In the genomic region with DNA sequence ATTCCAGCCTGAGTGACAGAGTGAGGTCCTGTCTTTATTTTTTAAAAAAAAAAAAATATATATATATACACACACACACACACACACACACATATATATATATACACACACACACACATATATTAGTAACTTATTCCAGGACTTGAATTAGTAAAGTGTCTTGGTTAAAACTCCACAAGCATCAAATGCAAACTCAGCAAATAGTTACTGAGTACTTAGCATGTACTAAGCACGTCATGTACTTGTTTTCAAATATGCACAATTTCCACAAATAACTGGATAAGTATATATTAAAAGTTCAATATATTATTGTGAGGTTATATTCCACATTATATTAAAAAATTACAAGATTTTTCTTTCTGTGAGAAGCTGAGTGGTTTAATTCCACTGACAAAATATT, we compare ENCODE assay signal across 17 cellular contexts.
DNase-seq lines count a peak whose midpoint lies in the region; ATAC-seq, FAIRE-seq and TF ChIP-seq lines count a peak whose summit lies in the region.
"Had no signal": no experiment of that assay in that cellular context is flagged by ENCODE, and none has a peak within 500 bp of the region (broad histone marks: within the 10 kb centered on the region; RNA-seq: fewer than 3 reads in every experiment).

No MANE protein-coding gene starts in this region.

- H3K4me3 Mint-ChIP-seq in activated CD8-positive, alpha-beta T cell treated with anti-CD3 and anti-CD28 coated beads for 36 hours: no peak overlapping the region
- no peak overlapping the region for H3K4me3 Mint-ChIP-seq in activated CD8-positive, alpha-beta T cell treated with anti-CD3 and anti-CD28 coated beads, Interleukin-2, amount 10 ng/mL, durations not matched to agents 7 days and 5 days
- H3K4me3 Mint-ChIP-seq: CD14-positive monocyte had no signal

- no peak for TF ChIP-seq POLR2A in H1 (IDR thresholded peaks at IDR 0.05; ENCODE audit: control extremely low read depth in 1 of 2, low read depth in 2 of 2, low read length in 2 of 2)

- H3K27ac ChIP-seq in Karpas-422 (ENCODE audit: low read length) (peak overlapping the region; percentile 57; the same call in 1 of the 2 replicates), H1 (ENCODE audit: low read depth, low read length) (no peak overlapping the region)
- H3K27ac ChIP-seq: 22Rv1, BLaER1 had no signal

- no peaks in the 10 kb centered on the region for H3K9me3 Mint-ChIP-seq in activated CD8-positive, alpha-beta T cell treated with anti-CD3 and anti-CD28 coated beads for 36 hours
- H3K9me3 Mint-ChIP-seq in activated CD8-positive, alpha-beta T cell treated with anti-CD3 and anti-CD28 coated beads, Interleukin-2, amount 10 ng/mL, durations not matched to agents 7 days and 5 days (ENCODE audit: insufficient read depth): no peaks in the 10 kb centered on the region
- H3K9me3 Mint-ChIP-seq: CD14-positive monocyte; CD8-positive, alpha-beta T cell had no signal

- H3K9me3 ChIP-seq in Karpas-422 (ENCODE audit: low read length) (no peaks in the 10 kb centered on the region), H1 (ENCODE audit: insufficient read depth in 2 of 2, low read depth in 1 of 2, low read length in 1 of 2) (no peaks in the 10 kb centered on the region)
- H3K9me3 ChIP-seq: BLaER1, HAP-1 had no signal

- 95% methylated on average over 1 of the region's 1 CpG; no CpG with 5 or more reads in 1 of the 2 experiments for WGBS in H1 (ENCODE audit: extremely low coverage in 1 of 2, insufficient coverage in 1 of 2, insufficient read length in 1 of 2, insufficient replicate concordance in 2 of 2, low coverage in 1 of 2, low lambda C conversion rate in 2 of 2, missing lambda C conversion rate in 1 of 2), 2 experiments

- H3K36me3 ChIP-seq in Karpas-422 (ENCODE audit: insufficient read depth, low read length): peaks cover 4% of the 10 kb centered on the region; the same call in 1 of the 2 replicates
- H3K36me3 ChIP-seq in H1 (ENCODE audit: control insufficient read depth in 2 of 4, insufficient read depth in 4 of 4, low read length in 3 of 4): no peaks in the 10 kb centered on the region
- H3K36me3 ChIP-seq: BLaER1, HAP-1 had no signal

- H2BK5ac ChIP-seq in H1 (ENCODE audit: low read depth, low read length): no peak overlapping the region

- H3K79me2 ChIP-seq in Karpas-422 (ENCODE audit: low read length) (peaks cover 40% of the 10 kb centered on the region), H1 (ENCODE audit: control insufficient read depth in 1 of 2, insufficient read depth in 2 of 2, low read length in 2 of 2) (no peaks in the 10 kb centered on the region)

- no peak for DNase-seq in activated CD8-positive, alpha-beta T cell treated with anti-CD3 and anti-CD28 coated beads for 36 hours
- DNase-seq in activated CD8-positive, alpha-beta T cell treated with anti-CD3 and anti-CD28 coated beads, Interleukin-2, amount 10 ng/mL, durations not matched to agents 7 days and 5 days: no peak
- DNase-seq in Karpas-422 (no peak), H1 (ENCODE audit: low read depth in 1 of 2, low spot score in 2 of 2) (no peak), NCI-H82 (lab: John Stamatoyannopoulos, UW) (no peak), anterior cingulate cortex (lab: John Stamatoyannopoulos, UW) (no peak)
- DNase-seq: CD8-positive, alpha-beta T cell; DMS 273 treated with DMSO at 0.1 percent for 48 hours; DMS53; DND-41; EL had no signal

- intact Hi-C loops in activated CD8-positive, alpha-beta T cell treated with anti-CD3 and anti-CD28 coated beads for 36 hours (cut with micrococcal nuclease): no loop called here

- no peak overlapping the region for H2AK5ac ChIP-seq in H1 (ENCODE audit: low read depth, low read length)

- H3K23ac ChIP-seq in H1 (ENCODE audit: insufficient read length): no peak overlapping the region

- no peaks in the 10 kb centered on the region for H3K27me3 Mint-ChIP-seq in activated CD8-positive, alpha-beta T cell treated with anti-CD3 and anti-CD28 coated beads for 36 hours
- H3K27me3 Mint-ChIP-seq in activated CD8-positive, alpha-beta T cell treated with anti-CD3 and anti-CD28 coated beads, Interleukin-2, amount 10 ng/mL, durations not matched to agents 7 days and 5 days (ENCODE audit: low read depth): no peaks in the 10 kb centered on the region

- ATAC-seq in activated CD8-positive, alpha-beta T cell treated with anti-CD3 and anti-CD28 coated beads for 36 hours: no peak
- ATAC-seq in activated CD8-positive, alpha-beta T cell treated with anti-CD3 and anti-CD28 coated beads, Interleukin-2, amount 10 ng/mL, durations not matched to agents 7 days and 5 days: no peak

- H4K20me1 ChIP-seq in Karpas-422 (ENCODE audit: insufficient read depth, low read depth, low read length) (no peaks in the 10 kb centered on the region), H1 (replicated peaks in 1 of 2; ENCODE audit: control insufficient read depth in 1 of 2, insufficient read depth in 2 of 2, low read length in 2 of 2) (no peaks in the 10 kb centered on the region)
- H4K20me1 ChIP-seq: BLaER1 had no signal

- no peak overlapping the region for H2BK120ac ChIP-seq in H1 (replicated peaks; ENCODE audit: low read depth, low read length)

- H4K91ac ChIP-seq in H1 (replicated peaks; ENCODE audit: insufficient read length, low read length): no peak overlapping the region

- no peaks in the 10 kb centered on the region for H3K79me1 ChIP-seq in H1 (ENCODE audit: low read depth, low read length)

- H2AFZ ChIP-seq in Karpas-422 (ENCODE audit: low read length): no peak overlapping the region
- H2AFZ ChIP-seq in H1 (ENCODE audit: low read length): no peak overlapping the region

- peaks cover 56% of the 10 kb centered on the region for H3K4me1 ChIP-seq in Karpas-422 (ENCODE audit: low read length)
- no peaks in the 10 kb centered on the region; a peak in 1 of 7 replicates for H3K4me1 ChIP-seq in H1 (replicated peaks in 1 of 4; ENCODE audit: control insufficient read depth in 3 of 4, insufficient read depth in 4 of 4, low read length in 3 of 4)
- H3K4me1 ChIP-seq: BLaER1, HAP-1 had no signal

- no peaks in the 10 kb centered on the region for H3K9me2 ChIP-seq in Karpas-422 (replicated peaks; ENCODE audit: insufficient read depth, low read length)

- POLR2A ChIA-PET in activated CD8-positive, alpha-beta T cell treated with anti-CD3 and anti-CD28 coated beads for 36 hours (lab: Charles Lee): interaction anchor here (0.9 to 1.5 kb wide), 5 partner anchors 13 to 71 kb away, joined by 3 to 5 read pairs (median 3); no protein-coding TSS in a partner anchor
- POLR2A ChIA-PET in activated CD8-positive, alpha-beta T cell treated with anti-CD3 and anti-CD28 coated beads, Interleukin-2, amount 10 ng/mL, durations not matched to agents 7 days and 5 days (lab: Charles Lee): interaction anchor here (1.0 kb wide), 1 partner anchor 19 kb away, joined by 4 read pairs; no protein-coding TSS in a partner anchor
- POLR2A ChIA-PET in H1 (lab: Charles Lee; ENCODE audit: partially characterized antibody): no interaction called here

- CTCF ChIA-PET in activated CD8-positive, alpha-beta T cell treated with anti-CD3 and anti-CD28 coated beads for 36 hours (lab: Charles Lee): interaction anchor here (0.6 to 1.2 kb wide), 2 partner anchors 14 to 16 kb away, joined by 3 read pairs; no protein-coding TSS in a partner anchor
- CTCF ChIA-PET in activated CD8-positive, alpha-beta T cell treated with anti-CD3 and anti-CD28 coated beads, Interleukin-2, amount 10 ng/mL, durations not matched to agents 7 days and 5 days (lab: Charles Lee): interaction anchor here (1.3 to 1.8 kb wide), 2 partner anchors 17 to 27 kb away, joined by 3 to 4 read pairs; no protein-coding TSS in a partner anchor
- CTCF ChIA-PET in H1 (lab: Charles Lee; ENCODE audit: partially characterized antibody): no interaction called here

- no peak overlapping the region for H4K8ac ChIP-seq in H1 (ENCODE audit: extremely low read depth, insufficient read depth, low read length)

- TF ChIP-seq EP300 in H1 (IDR thresholded peaks at IDR 0.05; ENCODE audit: borderline replicate concordance in 1 of 2, low read depth in 2 of 2, low read length in 2 of 2): no peak

- TF ChIP-seq CTCF in activated CD8-positive, alpha-beta T cell treated with anti-CD3 and anti-CD28 coated beads for 36 hours (IDR thresholded peaks at IDR 0.05): no peak
- no peak for TF ChIP-seq CTCF in H1 (IDR thresholded peaks at IDR 0.05; ENCODE audit: control extremely low read depth in 1 of 3, insufficient read depth in 1 of 3, low read depth in 1 of 3, low read length in 3 of 3)

- H3K23me2 ChIP-seq in H1 (ENCODE audit: low read depth, low read length): no peaks in the 10 kb centered on the region

- H3K14ac ChIP-seq in H1 (ENCODE audit: insufficient read length): no peak overlapping the region

- H3K4me3 ChIP-seq in Karpas-422 (ENCODE audit: low read length): no peak overlapping the region
- H3K4me3 ChIP-seq in H1 (ENCODE audit: extremely low read depth in 1 of 4, insufficient read depth in 2 of 4, low read depth in 3 of 4, low read length in 4 of 4): no peak overlapping the region
- H3K4me3 ChIP-seq: BLaER1, GM12878, HAP-1 had no signal

- no peak overlapping the region for H2BK20ac ChIP-seq in H1 (ENCODE audit: low read length)

- H3K9ac ChIP-seq in Karpas-422 (ENCODE audit: low read length) (no peak overlapping the region), H1 (replicated peaks in 1 of 4; ENCODE audit: extremely low read depth in 1 of 4, low read depth in 3 of 4, low read length in 3 of 4) (no peak overlapping the region)
- H3K9ac ChIP-seq: BLaER1 had no signal

- no peak overlapping the region for H4K5ac ChIP-seq in H1 (ENCODE audit: insufficient read length, low read depth, low read length)

- FAIRE-seq in TTC549 (lab: Jason Lieb, UNC) (peak; percentile 3), H1 (lab: Jason Lieb, UNC) (no peak)
- FAIRE-seq: GM12878 had no signal

- H3K18ac ChIP-seq in H1 (ENCODE audit: extremely low read depth, low read length): no peak overlapping the region

- no peaks in the 10 kb centered on the region for H3K27me3 ChIP-seq in Karpas-422 (ENCODE audit: low read length)
- no peaks in the 10 kb centered on the region for H3K27me3 ChIP-seq in H1 (replicated peaks in 1 of 4; ENCODE audit: control insufficient read depth in 3 of 4, extremely low read depth in 1 of 4, insufficient read depth in 3 of 4, low read length in 3 of 4)
- H3K27me3 ChIP-seq: BLaER1 had no signal

- no peak overlapping the region for H2BK15ac ChIP-seq in H1 (ENCODE audit: low read length)

- peaks cover 9% of the 10 kb centered on the region for H3K36me3 Mint-ChIP-seq in activated CD8-positive, alpha-beta T cell treated with anti-CD3 and anti-CD28 coated beads for 36 hours (ENCODE audit: low read depth)
- peaks cover 7% of the 10 kb centered on the region for H3K36me3 Mint-ChIP-seq in activated CD8-positive, alpha-beta T cell treated with anti-CD3 and anti-CD28 coated beads, Interleukin-2, amount 10 ng/mL, durations not matched to agents 7 days and 5 days (ENCODE audit: low read depth)

- H2BK12ac ChIP-seq in H1 (ENCODE audit: low read depth, low read length): no peak overlapping the region

- H3K4me2 ChIP-seq in Karpas-422 (ENCODE audit: low read depth, low read length, poor library complexity, severe bottlenecking) (no peak overlapping the region), H1 (ENCODE audit: insufficient read depth in 1 of 2, low read depth in 2 of 2, low read length in 2 of 2) (no peak overlapping the region)
- H3K4me2 ChIP-seq: BLaER1 had no signal

- no peak overlapping the region for H3K4ac ChIP-seq in H1 (replicated peaks; ENCODE audit: insufficient read length, low read depth, low read length)

- H3K27ac Mint-ChIP-seq in activated CD8-positive, alpha-beta T cell treated with anti-CD3 and anti-CD28 coated beads for 36 hours: peak overlapping the region; percentile 60
- H3K27ac Mint-ChIP-seq in activated CD8-positive, alpha-beta T cell treated with anti-CD3 and anti-CD28 coated beads, Interleukin-2, amount 10 ng/mL, durations not matched to agents 7 days and 5 days: no peak overlapping the region
- H3K27ac Mint-ChIP-seq: CD14-positive monocyte had no signal

- H3K4me1 Mint-ChIP-seq in activated CD8-positive, alpha-beta T cell treated with anti-CD3 and anti-CD28 coated beads for 36 hours (ENCODE audit: low read depth): peaks cover 68% of the 10 kb centered on the region
- H3K4me1 Mint-ChIP-seq in activated CD8-positive, alpha-beta T cell treated with anti-CD3 and anti-CD28 coated beads, Interleukin-2, amount 10 ng/mL, durations not matched to agents 7 days and 5 days (ENCODE audit: low read depth): peaks cover 39% of the 10 kb centered on the region

- no peak overlapping the region for H3K56ac ChIP-seq in H1 (replicated peaks; ENCODE audit: insufficient read length, low read depth, low read length)

- TF ChIP-seq RAD21 in H1 (IDR thresholded peaks at IDR 0.05 in 1 of 2, conservative IDR thresholded peaks at IDR 0.05 in 1 of 2; ENCODE audit: low read depth in 2 of 2, low read length in 2 of 2): no peak
